In genomic region chr2:109513749-109514588, GRCh38 we compare ENCODE assay signal across 8 cellular contexts.
A peak's percentile ranks its signal among the peaks of the same experiment; 100 is the strongest.
DNase-seq lines count a peak whose midpoint lies in the region; ATAC-seq and TF ChIP-seq lines count a peak whose summit lies in the region.

No MANE protein-coding gene starts in this region.

- ATAC-seq in GM19328 (IDR thresholded peaks at IDR 0.05; ENCODE audit: unreplicated experiment) (peak; percentile 60), HG03196 (IDR thresholded peaks at IDR 0.05; ENCODE audit: unreplicated experiment) (peak; percentile 56)

- H3K4me3 ChIP-seq in AG09309 (ENCODE audit: control insufficient read depth, low read depth, low read length) = peak overlapping the region; percentile 3

- no peak for TF ChIP-seq CTCF in AG09309 (IDR thresholded peaks at IDR 0.05; ENCODE audit: control insufficient read depth, insufficient read depth, low read depth, low read length, missing control alignments)

- DNase-seq in AG09309 (ENCODE audit: low read depth) (peak; percentile 87), astrocyte of the hippocampus (ENCODE audit: low read depth, low spot score) (peak; percentile 67), mucosa of gallbladder (ENCODE audit: low spot score) (peak; percentile 55), Kasumi-1 (lab: John Stamatoyannopoulos, UW) (no peak)
- DNase-seq in activated effector memory CD4-positive, alpha-beta T cell treated with anti-CD3 and anti-CD28 coated beads, Interleukin-2, amount 50 U/mL, for 16 hours = no peak
- no peak for DNase-seq in activated CD4-positive, CD25-positive, alpha-beta regulatory T cell treated with anti-CD3 and anti-CD28 coated beads, Interleukin-2, amount 50 U/mL, for 72 hours

Comparison
In these comparisons a context has a peak if more than half of its experiments do, and no peak if none do; other contexts are left out.
1. DNase-seq: peak in AG09309 (single experiment), astrocyte of the hippocampus (single experiment) and mucosa of gallbladder (single experiment); none in Kasumi-1 (0 of 2), activated effector memory CD4-positive, alpha-beta T cell treated with anti-CD3 and anti-CD28 coated beads, Interleukin-2, amount 50 U/mL, for 16 hours (single experiment) and activated CD4-positive, CD25-positive, alpha-beta regulatory T cell treated with anti-CD3 and anti-CD28 coated beads, Interleukin-2, amount 50 U/mL, for 72 hours (single experiment).